In the genomic region with DNA sequence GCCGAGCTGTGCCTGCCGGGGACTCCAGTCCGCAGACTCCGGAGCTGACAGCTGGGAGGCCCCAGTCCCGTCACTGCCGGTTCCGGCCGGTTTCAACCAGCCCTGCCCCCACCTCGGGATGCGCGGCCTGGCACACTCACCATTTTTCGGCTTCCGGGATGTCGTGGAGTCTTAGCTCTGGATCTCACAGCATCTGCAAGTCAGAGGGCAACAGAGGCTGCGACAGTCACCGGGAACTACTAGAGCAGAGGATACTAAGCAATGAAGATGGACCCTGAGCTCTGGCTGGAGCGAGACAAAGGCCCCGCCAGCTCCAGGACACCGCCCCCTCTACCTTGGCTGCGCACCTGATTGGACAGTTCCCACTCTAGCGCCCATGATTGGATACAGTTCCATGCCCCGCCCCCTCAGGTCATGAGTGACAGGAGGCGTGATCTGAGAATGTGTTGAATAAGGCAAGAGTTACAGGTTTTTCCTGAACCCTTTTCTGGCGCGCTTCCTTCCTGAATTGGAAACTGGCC, we compare ENCODE assay signal across 8 cellular contexts. TPM values are rescaled to one million over a fixed set of nuclear protein-coding genes. Genes with fewer than 3 reads are reported as not detected.
DNase-seq lines count a peak whose midpoint lies in the region; ATAC-seq lines count a peak whose summit lies in the region.

Gene ZNF682, minus strand, starts transcription at position 303 of the 521 bp plus-strand sequence. Its CDS starts 160 bp downstream, at position 143.

- H3K4me1 Mint-ChIP-seq in activated CD4-positive, alpha-beta T cell treated with anti-CD3 and anti-CD28 coated beads, Interleukin-2, amount 10 ng/mL, durations not matched to agents 7 days and 5 days, result peaks cover 18% of the 10 kb centered on the region
- H3K4me1 Mint-ChIP-seq in dendritic cell treated with granulocyte-macrophage colony-stimulating factor and Interleukin-4, amounts not matched to agents 40 ng/mL and 50 ng/mL, for 4 days (ENCODE audit: low read depth), result no peaks in the 10 kb centered on the region

- intact Hi-C loops in dendritic cell treated with granulocyte-macrophage colony-stimulating factor and Interleukin-4, amounts not matched to agents 40 ng/mL and 50 ng/mL, for 4 days (cut with micrococcal nuclease), result no loop called here

- peak within 1 kb of the TSS; percentile 93 for H3K4me3 Mint-ChIP-seq in activated CD4-positive, alpha-beta T cell treated with anti-CD3 and anti-CD28 coated beads, Interleukin-2, amount 10 ng/mL, durations not matched to agents 7 days and 5 days
- peak within 1 kb of the TSS; percentile 83 for H3K4me3 Mint-ChIP-seq in dendritic cell treated with granulocyte-macrophage colony-stimulating factor and Interleukin-4, amounts not matched to agents 40 ng/mL and 50 ng/mL, for 4 days

- H3K27ac Mint-ChIP-seq in activated CD4-positive, alpha-beta T cell treated with anti-CD3 and anti-CD28 coated beads, Interleukin-2, amount 10 ng/mL, durations not matched to agents 7 days and 5 days, result peak within 1 kb of the TSS; percentile 97
- peak within 1 kb of the TSS; percentile 74 for H3K27ac Mint-ChIP-seq in dendritic cell treated with granulocyte-macrophage colony-stimulating factor and Interleukin-4, amounts not matched to agents 40 ng/mL and 50 ng/mL, for 4 days

- ATAC-seq in GM18508 (IDR thresholded peaks at IDR 0.05; ENCODE audit: insufficient read depth, unreplicated experiment) (peak; percentile 92), HG02973 (IDR thresholded peaks at IDR 0.05; ENCODE audit: unreplicated experiment) (peak; percentile 98)

- DNase-seq in NCI-H2171 (lab: John Stamatoyannopoulos, UW), result peak; percentile 95
- peak; percentile 96 for DNase-seq in activated CD4-positive, alpha-beta T cell treated with anti-CD3 and anti-CD28 coated beads, Interleukin-2, amount 10 ng/mL, durations not matched to agents 7 days and 5 days
- DNase-seq in left kidney (ENCODE audit: low read depth, low spot score), result peak; percentile 99
- peak; percentile 89 to 91 for DNase-seq in stimulated activated CD4-positive, alpha-beta T cell treated with anti-CD3 and anti-CD28 coated beads, Interleukin-1b, Interleukin-23, amount 100 ng/mL, for 4 hours (ENCODE audit: low read depth in 2 of 2)
- DNase-seq in GDM1 (lab: John Stamatoyannopoulos, UW), result no peak

- no peaks in the 10 kb centered on the region for H3K27me3 Mint-ChIP-seq in activated CD4-positive, alpha-beta T cell treated with anti-CD3 and anti-CD28 coated beads, Interleukin-2, amount 10 ng/mL, durations not matched to agents 7 days and 5 days
- no peaks in the 10 kb centered on the region for H3K27me3 Mint-ChIP-seq in dendritic cell treated with granulocyte-macrophage colony-stimulating factor and Interleukin-4, amounts not matched to agents 40 ng/mL and 50 ng/mL, for 4 days

- H3K36me3 Mint-ChIP-seq in activated CD4-positive, alpha-beta T cell treated with anti-CD3 and anti-CD28 coated beads, Interleukin-2, amount 10 ng/mL, durations not matched to agents 7 days and 5 days (ENCODE audit: low read depth), result peaks cover 16% of the 10 kb centered on the region
- no peaks in the 10 kb centered on the region for H3K36me3 Mint-ChIP-seq in dendritic cell treated with granulocyte-macrophage colony-stimulating factor and Interleukin-4, amounts not matched to agents 40 ng/mL and 50 ng/mL, for 4 days (ENCODE audit: low read depth)

- H3K9me3 Mint-ChIP-seq in activated CD4-positive, alpha-beta T cell treated with anti-CD3 and anti-CD28 coated beads, Interleukin-2, amount 10 ng/mL, durations not matched to agents 7 days and 5 days, result peaks cover 6% of the 10 kb centered on the region
- peaks cover 30% of the 10 kb centered on the region for H3K9me3 Mint-ChIP-seq in dendritic cell treated with granulocyte-macrophage colony-stimulating factor and Interleukin-4, amounts not matched to agents 40 ng/mL and 50 ng/mL, for 4 days

- POLR2A ChIA-PET in activated CD4-positive, alpha-beta T cell treated with anti-CD3 and anti-CD28 coated beads, Interleukin-2, amount 10 ng/mL, durations not matched to agents 7 days and 5 days (lab: Charles Lee), result interaction anchor here (0.6 to 2.0 kb wide), 3 partner anchors 13 to 461 kb away, joined by 3 to 8 read pairs (median 3); partner anchors contain the start of gene ZNF90

- CTCF ChIA-PET in activated CD4-positive, alpha-beta T cell treated with anti-CD3 and anti-CD28 coated beads, Interleukin-2, amount 10 ng/mL, durations not matched to agents 7 days and 5 days (lab: Charles Lee), result interaction anchor here (1.2 to 1.3 kb wide), 2 partner anchors 13 to 39 kb away, joined by 4 to 5 read pairs; partner anchors contain the start of gene ZNF90

RNA-seq across cellular contexts. Expression of gene ZNF682, which starts in this region (rescaled TPM):
- total RNA-seq in activated CD4-positive, alpha-beta T cell treated with anti-CD3 and anti-CD28 coated beads, Interleukin-2, amount 10 ng/mL, durations not matched to agents 7 days and 5 days, result 1 to 10 TPM; 9.1 to 9.4 TPM
